In the genomic region with DNA sequence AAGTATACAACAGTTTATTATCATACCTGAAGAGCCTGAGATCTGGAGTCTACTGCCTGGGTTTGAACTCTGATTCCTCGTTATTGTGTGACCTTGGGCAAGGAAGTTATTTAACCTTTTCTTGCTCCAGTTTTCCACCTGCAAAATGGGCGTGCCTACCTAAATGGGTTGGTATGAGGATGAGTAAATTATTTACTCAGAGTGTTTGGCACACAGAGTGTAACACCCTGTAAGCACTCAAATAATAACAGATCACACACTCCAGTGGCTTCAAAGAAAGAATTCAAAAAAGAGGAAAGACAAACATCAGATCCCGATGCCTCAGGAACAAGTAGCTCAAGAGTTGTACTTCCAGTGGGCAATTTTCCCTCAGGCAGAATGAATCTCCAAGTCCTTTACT, we compare ENCODE assay signal across 17 cellular contexts. TPM values are rescaled to one million over a fixed set of nuclear protein-coding genes. Genes with fewer than 3 reads are reported as not detected.
"Had no signal": no experiment of that assay in that cellular context is flagged by ENCODE, and none has a peak within 500 bp of the region (broad histone marks: within the 10 kb centered on the region; RNA-seq: fewer than 3 reads in every experiment).

No MANE protein-coding gene starts in this region.

- H3K4me2 ChIP-seq: hepatocyte had no signal

- H3K36me3 ChIP-seq: tibial artery had no signal

- ATAC-seq: activated CD4-positive, alpha-beta T cell treated with anti-CD3 and anti-CD28 coated beads for 36 hours; stimulated activated naive CD8-positive, alpha-beta T cell treated with anti-CD3 and anti-CD28 coated beads, Interleukin-15, Interleukin-2, amounts not matched to agents 100 U/mL and 50 U/mL, for 24 hours; WTC11 had no signal

- H3K27ac ChIP-seq: hepatocyte, tibial artery had no signal

- H3K9me3 ChIP-seq: tibial artery had no signal

- H3K79me2 ChIP-seq: hepatocyte had no signal

- H3K4me3 ChIP-seq: hepatocyte, tibial artery had no signal

- DNase-seq: activated CD4-positive, alpha-beta T cell treated with anti-CD3 and anti-CD28 coated beads for 36 hours; activated CD4-positive, alpha-beta T cell treated with anti-CD3 and anti-CD28 coated beads, Interleukin-2, amount 50 U/mL, for 48 hours; activated gamma-delta T cell treated with Interleukin-2 at 50 U/mL for 16 hours; effector CD8-positive, alpha-beta T cell; mammary epithelial cell; midbrain; nephron progenitor cell; nucleus accumbens; retina; stimulated activated CD8-positive, alpha-beta memory T cell treated with anti-CD3 and anti-CD28 coated beads, Interleukin-4, amount 100 ng/mL, for 48 hours; stimulated activated naive CD8-positive, alpha-beta T cell treated with anti-CD3 and anti-CD28 coated beads, Interleukin-15, Interleukin-2, amounts not matched to agents 100 U/mL and 50 U/mL, for 24 hours; substantia nigra; tibial artery had no signal

- H2AFZ ChIP-seq: hepatocyte had no signal

RNA-seq across cellular contexts. Expression of gene SRD5A2, which starts 2.4 kb away (rescaled TPM):
- total RNA-seq: activated CD4-positive, alpha-beta T cell treated with anti-CD3 and anti-CD28 coated beads for 36 hours; activated T-helper 1 cell treated with anti-CD3 and anti-CD28 coated beads, Interleukin-12 subunit alpha, Interleukin-12 subunit beta, Interleukin-2, Interleukin-4 antibody, amounts not matched to agents 30 ng/mL and 10 ng/mL and 1 ng/mL, durations not matched to agents 14 hours and 24 hours and 36 hours; fibroblast of villous mesenchyme had no signal
